Comparison of ENCODE assay signal across 1 cellular context in genomic region chr16:56332464-56333079, GRCh38.
A peak's percentile ranks its signal among the peaks of the same experiment; 100 is the strongest.
TF ChIP-seq lines count a peak whose summit lies in the region.

No MANE protein-coding gene starts in this region.

TF ChIP-seq in HepG2, 621 proteins besides CTCF, POLR2A, EP300 and RAD21 (continued from another document and continues in another):
- TF ChIP-seq DMTF1 (CRISPR knock-in tag; IDR thresholded peaks at IDR 0.05) = no peak
- no peak for TF ChIP-seq ADNP (CRISPR knock-in tag; IDR thresholded peaks at IDR 0.05)
- TF ChIP-seq THAP11 (CRISPR knock-in tag; IDR thresholded peaks at IDR 0.05) = peak; percentile 59
- TF ChIP-seq ZNF441 (CRISPR knock-in tag; IDR thresholded peaks at IDR 0.05; ENCODE audit: borderline replicate concordance) = no peak
- no peak for TF ChIP-seq ZNF367 (CRISPR knock-in tag; IDR thresholded peaks at IDR 0.05; ENCODE audit: borderline replicate concordance)
- no peak for TF ChIP-seq ZKSCAN8 (CRISPR knock-in tag; IDR thresholded peaks at IDR 0.05; ENCODE audit: borderline replicate concordance)
- TF ChIP-seq, protein P1, sequence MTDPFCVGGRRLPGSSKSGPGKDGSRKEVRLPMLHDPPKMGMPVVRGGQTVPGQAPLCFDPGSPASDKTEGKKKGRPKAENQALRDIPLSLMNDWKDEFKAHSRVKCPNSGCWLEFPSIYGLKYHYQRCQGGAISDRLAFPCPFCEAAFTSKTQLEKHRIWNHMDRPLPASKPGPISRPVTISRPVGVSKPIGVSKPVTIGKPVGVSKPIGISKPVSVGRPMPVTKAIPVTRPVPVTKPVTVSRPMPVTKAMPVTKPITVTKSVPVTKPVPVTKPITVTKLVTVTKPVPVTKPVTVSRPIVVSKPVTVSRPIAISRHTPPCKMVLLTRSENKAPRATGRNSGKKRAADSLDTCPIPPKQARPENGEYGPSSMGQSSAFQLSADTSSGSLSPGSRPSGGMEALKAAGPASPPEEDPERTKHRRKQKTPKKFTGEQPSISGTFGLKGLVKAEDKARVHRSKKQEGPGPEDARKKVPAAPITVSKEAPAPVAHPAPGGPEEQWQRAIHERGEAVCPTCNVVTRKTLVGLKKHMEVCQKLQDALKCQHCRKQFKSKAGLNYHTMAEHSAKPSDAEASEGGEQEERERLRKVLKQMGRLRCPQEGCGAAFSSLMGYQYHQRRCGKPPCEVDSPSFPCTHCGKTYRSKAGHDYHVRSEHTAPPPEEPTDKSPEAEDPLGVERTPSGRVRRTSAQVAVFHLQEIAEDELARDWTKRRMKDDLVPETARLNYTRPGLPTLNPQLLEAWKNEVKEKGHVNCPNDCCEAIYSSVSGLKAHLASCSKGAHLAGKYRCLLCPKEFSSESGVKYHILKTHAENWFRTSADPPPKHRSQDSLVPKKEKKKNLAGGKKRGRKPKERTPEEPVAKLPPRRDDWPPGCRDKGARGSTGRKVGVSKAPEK (CRISPR knock-in tag; IDR thresholded peaks at IDR 0.05; ENCODE audit: borderline replicate concordance) = peak; percentile 74; the same call in 1 of the 2 replicates
- TF ChIP-seq RFXAP (CRISPR knock-in tag; IDR thresholded peaks at IDR 0.05; ENCODE audit: borderline replicate concordance) = no peak
- no peak for TF ChIP-seq FOXJ3 (CRISPR knock-in tag; IDR thresholded peaks at IDR 0.05; ENCODE audit: borderline replicate concordance)
- TF ChIP-seq ZNF180 (CRISPR knock-in tag; IDR thresholded peaks at IDR 0.05; ENCODE audit: borderline replicate concordance, low read depth) = no peak
- TF ChIP-seq, protein P2, sequence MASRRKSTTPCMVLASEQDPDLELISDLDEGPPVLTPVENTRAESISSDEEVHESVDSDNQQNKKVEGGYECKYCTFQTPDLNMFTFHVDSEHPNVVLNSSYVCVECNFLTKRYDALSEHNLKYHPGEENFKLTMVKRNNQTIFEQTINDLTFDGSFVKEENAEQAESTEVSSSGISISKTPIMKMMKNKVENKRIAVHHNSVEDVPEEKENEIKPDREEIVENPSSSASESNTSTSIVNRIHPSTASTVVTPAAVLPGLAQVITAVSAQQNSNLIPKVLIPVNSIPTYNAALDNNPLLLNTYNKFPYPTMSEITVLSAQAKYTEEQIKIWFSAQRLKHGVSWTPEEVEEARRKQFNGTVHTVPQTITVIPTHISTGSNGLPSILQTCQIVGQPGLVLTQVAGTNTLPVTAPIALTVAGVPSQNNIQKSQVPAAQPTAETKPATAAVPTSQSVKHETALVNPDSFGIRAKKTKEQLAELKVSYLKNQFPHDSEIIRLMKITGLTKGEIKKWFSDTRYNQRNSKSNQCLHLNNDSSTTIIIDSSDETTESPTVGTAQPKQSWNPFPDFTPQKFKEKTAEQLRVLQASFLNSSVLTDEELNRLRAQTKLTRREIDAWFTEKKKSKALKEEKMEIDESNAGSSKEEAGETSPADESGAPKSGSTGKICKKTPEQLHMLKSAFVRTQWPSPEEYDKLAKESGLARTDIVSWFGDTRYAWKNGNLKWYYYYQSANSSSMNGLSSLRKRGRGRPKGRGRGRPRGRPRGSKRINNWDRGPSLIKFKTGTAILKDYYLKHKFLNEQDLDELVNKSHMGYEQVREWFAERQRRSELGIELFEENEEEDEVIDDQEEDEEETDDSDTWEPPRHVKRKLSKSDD (CRISPR knock-in tag; IDR thresholded peaks at IDR 0.05; ENCODE audit: low read depth) = no peak
- no peak for TF ChIP-seq CC2D1A (CRISPR knock-in tag; IDR thresholded peaks at IDR 0.05)
- peak; percentile 61; the same call in 1 of the 2 replicates for TF ChIP-seq MTF2 (CRISPR knock-in tag; IDR thresholded peaks at IDR 0.05; ENCODE audit: borderline replicate concordance)
- no peak for TF ChIP-seq ZNF235 (CRISPR knock-in tag; IDR thresholded peaks at IDR 0.05; ENCODE audit: borderline replicate concordance)
- no peak for TF ChIP-seq ZNF678 (CRISPR knock-in tag; IDR thresholded peaks at IDR 0.05)
- TF ChIP-seq ZFP36 (IDR thresholded peaks at IDR 0.05; ENCODE audit: borderline replicate concordance, low read depth, low read length, partially characterized antibody) = no peak
- peak; percentile 39 for TF ChIP-seq RBM39 (IDR thresholded peaks at IDR 0.05; ENCODE audit: low read depth, low read length, poor library complexity, severe bottlenecking)
- TF ChIP-seq SMC3 (IDR thresholded peaks at IDR 0.05; ENCODE audit: low read length) = peak; percentile 58
- TF ChIP-seq FOSL1 (CRISPR knock-in tag; IDR thresholded peaks at IDR 0.05; ENCODE audit: borderline replicate concordance) = no peak
- TF ChIP-seq, protein P3, sequence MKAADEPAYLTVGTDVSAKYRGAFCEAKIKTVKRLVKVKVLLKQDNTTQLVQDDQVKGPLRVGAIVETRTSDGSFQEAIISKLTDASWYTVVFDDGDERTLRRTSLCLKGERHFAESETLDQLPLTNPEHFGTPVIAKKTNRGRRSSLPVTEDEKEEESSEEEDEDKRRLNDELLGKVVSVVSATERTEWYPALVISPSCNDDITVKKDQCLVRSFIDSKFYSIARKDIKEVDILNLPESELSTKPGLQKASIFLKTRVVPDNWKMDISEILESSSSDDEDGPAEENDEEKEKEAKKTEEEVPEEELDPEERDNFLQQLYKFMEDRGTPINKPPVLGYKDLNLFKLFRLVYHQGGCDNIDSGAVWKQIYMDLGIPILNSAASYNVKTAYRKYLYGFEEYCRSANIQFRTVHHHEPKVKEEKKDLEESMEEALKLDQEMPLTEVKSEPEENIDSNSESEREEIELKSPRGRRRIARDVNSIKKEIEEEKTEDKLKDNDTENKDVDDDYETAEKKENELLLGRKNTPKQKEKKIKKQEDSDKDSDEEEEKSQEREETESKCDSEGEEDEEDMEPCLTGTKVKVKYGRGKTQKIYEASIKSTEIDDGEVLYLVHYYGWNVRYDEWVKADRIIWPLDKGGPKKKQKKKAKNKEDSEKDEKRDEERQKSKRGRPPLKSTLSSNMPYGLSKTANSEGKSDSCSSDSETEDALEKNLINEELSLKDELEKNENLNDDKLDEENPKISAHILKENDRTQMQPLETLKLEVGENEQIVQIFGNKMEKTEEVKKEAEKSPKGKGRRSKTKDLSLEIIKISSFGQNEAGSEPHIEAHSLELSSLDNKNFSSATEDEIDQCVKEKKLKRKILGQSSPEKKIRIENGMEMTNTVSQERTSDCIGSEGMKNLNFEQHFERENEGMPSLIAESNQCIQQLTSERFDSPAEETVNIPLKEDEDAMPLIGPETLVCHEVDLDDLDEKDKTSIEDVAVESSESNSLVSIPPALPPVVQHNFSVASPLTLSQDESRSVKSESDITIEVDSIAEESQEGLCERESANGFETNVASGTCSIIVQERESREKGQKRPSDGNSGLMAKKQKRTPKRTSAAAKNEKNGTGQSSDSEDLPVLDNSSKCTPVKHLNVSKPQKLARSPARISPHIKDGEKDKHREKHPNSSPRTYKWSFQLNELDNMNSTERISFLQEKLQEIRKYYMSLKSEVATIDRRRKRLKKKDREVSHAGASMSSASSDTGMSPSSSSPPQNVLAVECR (CRISPR knock-in tag; IDR thresholded peaks at IDR 0.05; ENCODE audit: borderline replicate concordance) = peak; percentile 38; the same call in 1 of the 2 replicates
- TF ChIP-seq ZBTB38 (CRISPR knock-in tag; IDR thresholded peaks at IDR 0.05) = no peak
- peak; percentile 43; the same call in 1 of the 2 replicates for TF ChIP-seq TARDBP (CRISPR knock-in tag; IDR thresholded peaks at IDR 0.05)
- TF ChIP-seq, protein P4, sequence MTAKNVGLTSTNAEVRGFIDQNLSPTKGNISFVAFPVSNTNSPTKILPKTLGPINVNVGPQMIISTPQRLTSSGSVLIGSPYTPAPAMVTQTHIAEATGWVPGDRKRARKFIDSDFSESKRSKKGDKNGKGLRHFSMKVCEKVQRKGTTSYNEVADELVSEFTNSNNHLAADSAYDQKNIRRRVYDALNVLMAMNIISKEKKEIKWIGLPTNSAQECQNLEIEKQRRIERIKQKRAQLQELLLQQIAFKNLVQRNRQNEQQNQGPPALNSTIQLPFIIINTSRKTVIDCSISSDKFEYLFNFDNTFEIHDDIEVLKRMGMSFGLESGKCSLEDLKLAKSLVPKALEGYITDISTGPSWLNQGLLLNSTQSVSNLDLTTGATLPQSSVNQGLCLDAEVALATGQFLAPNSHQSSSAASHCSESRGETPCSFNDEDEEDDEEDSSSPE (CRISPR knock-in tag; IDR thresholded peaks at IDR 0.05) = no peak
- no peak for TF ChIP-seq ZNF629 (CRISPR knock-in tag; conservative IDR thresholded peaks at IDR 0.05)
- no peak for TF ChIP-seq SIN3A (IDR thresholded peaks at IDR 0.05; ENCODE audit: borderline replicate concordance, low read depth, low read length)
- TF ChIP-seq SAP130 (CRISPR knock-in tag; IDR thresholded peaks at IDR 0.05; ENCODE audit: low read depth) = peak; percentile 52; the same call in 1 of the 2 replicates
- TF ChIP-seq NR2C2 (CRISPR knock-in tag; IDR thresholded peaks at IDR 0.05; ENCODE audit: borderline replicate concordance) = peak; percentile 45; the same call in 1 of the 2 replicates
- TF ChIP-seq ATF7-NPFF (CRISPR knock-in tag; IDR thresholded peaks at IDR 0.05; ENCODE audit: low read depth) = 0 out of 2 replicates have a peak, but pooled peaks have one; percentile 25
- no peak for TF ChIP-seq PAWR (CRISPR knock-in tag; IDR thresholded peaks at IDR 0.05; ENCODE audit: borderline replicate concordance)
- TF ChIP-seq FOXA3 (CRISPR knock-in tag; IDR thresholded peaks at IDR 0.05) = peak; percentile 40; the same call in 1 of the 2 replicates
- peak; percentile 52; the same call in 1 of the 2 replicates for TF ChIP-seq RXRA (CRISPR knock-in tag; IDR thresholded peaks at IDR 0.05)
- TF ChIP-seq ARHGAP35 (CRISPR knock-in tag; IDR thresholded peaks at IDR 0.05; ENCODE audit: borderline replicate concordance) = no peak
- TF ChIP-seq ZNF34 (CRISPR knock-in tag; IDR thresholded peaks at IDR 0.05; ENCODE audit: borderline replicate concordance) = no peak
- TF ChIP-seq DBP (CRISPR knock-in tag; IDR thresholded peaks at IDR 0.05; ENCODE audit: not compliant biosample characterization) = no peak
- no peak for TF ChIP-seq CBFB (CRISPR knock-in tag; IDR thresholded peaks at IDR 0.05)
- TF ChIP-seq KDM4B (CRISPR knock-in tag; IDR thresholded peaks at IDR 0.05) = no peak
- TF ChIP-seq ZNF12 (CRISPR knock-in tag; IDR thresholded peaks at IDR 0.05) = no peak
- TF ChIP-seq ZNF839 (CRISPR knock-in tag; IDR thresholded peaks at IDR 0.05; ENCODE audit: borderline replicate concordance) = no peak
- no peak for TF ChIP-seq SP1 (IDR thresholded peaks at IDR 0.05)
- TF ChIP-seq SP1 (CRISPR knock-in tag; IDR thresholded peaks at IDR 0.05) = peak; percentile 55; the same call in 1 of the 2 replicates
- peak; percentile 57; the same call in 1 of the 2 replicates for TF ChIP-seq ZNF768 (CRISPR knock-in tag; IDR thresholded peaks at IDR 0.05)
- TF ChIP-seq, protein P5, sequence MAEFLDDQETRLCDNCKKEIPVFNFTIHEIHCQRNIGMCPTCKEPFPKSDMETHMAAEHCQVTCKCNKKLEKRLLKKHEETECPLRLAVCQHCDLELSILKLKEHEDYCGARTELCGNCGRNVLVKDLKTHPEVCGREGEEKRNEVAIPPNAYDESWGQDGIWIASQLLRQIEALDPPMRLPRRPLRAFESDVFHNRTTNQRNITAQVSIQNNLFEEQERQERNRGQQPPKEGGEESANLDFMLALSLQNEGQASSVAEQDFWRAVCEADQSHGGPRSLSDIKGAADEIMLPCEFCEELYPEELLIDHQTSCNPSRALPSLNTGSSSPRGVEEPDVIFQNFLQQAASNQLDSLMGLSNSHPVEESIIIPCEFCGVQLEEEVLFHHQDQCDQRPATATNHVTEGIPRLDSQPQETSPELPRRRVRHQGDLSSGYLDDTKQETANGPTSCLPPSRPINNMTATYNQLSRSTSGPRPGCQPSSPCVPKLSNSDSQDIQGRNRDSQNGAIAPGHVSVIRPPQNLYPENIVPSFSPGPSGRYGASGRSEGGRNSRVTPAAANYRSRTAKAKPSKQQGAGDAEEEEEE (CRISPR knock-in tag; IDR thresholded peaks at IDR 0.05; ENCODE audit: borderline replicate concordance) = no peak
- TF ChIP-seq, protein P6, sequence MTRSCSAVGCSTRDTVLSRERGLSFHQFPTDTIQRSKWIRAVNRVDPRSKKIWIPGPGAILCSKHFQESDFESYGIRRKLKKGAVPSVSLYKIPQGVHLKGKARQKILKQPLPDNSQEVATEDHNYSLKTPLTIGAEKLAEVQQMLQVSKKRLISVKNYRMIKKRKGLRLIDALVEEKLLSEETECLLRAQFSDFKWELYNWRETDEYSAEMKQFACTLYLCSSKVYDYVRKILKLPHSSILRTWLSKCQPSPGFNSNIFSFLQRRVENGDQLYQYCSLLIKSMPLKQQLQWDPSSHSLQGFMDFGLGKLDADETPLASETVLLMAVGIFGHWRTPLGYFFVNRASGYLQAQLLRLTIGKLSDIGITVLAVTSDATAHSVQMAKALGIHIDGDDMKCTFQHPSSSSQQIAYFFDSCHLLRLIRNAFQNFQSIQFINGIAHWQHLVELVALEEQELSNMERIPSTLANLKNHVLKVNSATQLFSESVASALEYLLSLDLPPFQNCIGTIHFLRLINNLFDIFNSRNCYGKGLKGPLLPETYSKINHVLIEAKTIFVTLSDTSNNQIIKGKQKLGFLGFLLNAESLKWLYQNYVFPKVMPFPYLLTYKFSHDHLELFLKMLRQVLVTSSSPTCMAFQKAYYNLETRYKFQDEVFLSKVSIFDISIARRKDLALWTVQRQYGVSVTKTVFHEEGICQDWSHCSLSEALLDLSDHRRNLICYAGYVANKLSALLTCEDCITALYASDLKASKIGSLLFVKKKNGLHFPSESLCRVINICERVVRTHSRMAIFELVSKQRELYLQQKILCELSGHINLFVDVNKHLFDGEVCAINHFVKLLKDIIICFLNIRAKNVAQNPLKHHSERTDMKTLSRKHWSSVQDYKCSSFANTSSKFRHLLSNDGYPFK (CRISPR knock-in tag; IDR thresholded peaks at IDR 0.05; ENCODE audit: borderline replicate concordance) = no peak; the same call in 1 of the 2 replicates
- peak; percentile 38 for TF ChIP-seq YY1 (IDR thresholded peaks at IDR 0.05; ENCODE audit: insufficient read depth, insufficient replicate concordance, low read depth, low read length)
- peak; percentile 24; the same call in 1 of the 2 replicates for TF ChIP-seq RARA (CRISPR knock-in tag; IDR thresholded peaks at IDR 0.05)
- no peak for TF ChIP-seq ZNF75D (CRISPR knock-in tag; IDR thresholded peaks at IDR 0.05; ENCODE audit: borderline replicate concordance)
